Comparison of ENCODE assay signal across 9 cellular contexts in genomic region chr13:76884167-76884566, GRCh38. TPM values are rescaled to one million over a fixed set of nuclear protein-coding genes. Genes with fewer than 3 reads are reported as not detected.
A peak's percentile ranks its signal among the peaks of the same experiment; 100 is the strongest.
DNase-seq lines count a peak whose midpoint lies in the region; ATAC-seq and TF ChIP-seq lines count a peak whose summit lies in the region.
"Had no signal": no experiment of that assay in that cellular context is flagged by ENCODE, and none has a peak within 500 bp of the region (broad histone marks: within the 10 kb centered on the region; RNA-seq: fewer than 3 reads in every experiment).

No MANE protein-coding gene starts in this region.

- H3K79me2 ChIP-seq in Karpas-422 (ENCODE audit: low read length) = no peaks in the 10 kb centered on the region

- peak overlapping the region; percentile 91 for H3K4me2 ChIP-seq in Karpas-422 (ENCODE audit: low read depth, low read length, poor library complexity, severe bottlenecking)

- no peaks in the 10 kb centered on the region for H3K9me3 Mint-ChIP-seq in activated T-helper 2 cell treated with anti-CD3 and anti-CD28 coated beads, Interferon-gamma antibody, Interleukin-2, Interleukin-4, amounts not matched to agents 10 μg/mL and 5 μg/mL and 100 μg/mL, durations not matched to agents 14 hours and 24 hours and 36 hours

- no peaks in the 10 kb centered on the region for H3K36me3 ChIP-seq in Karpas-422 (ENCODE audit: insufficient read depth, low read length)

- intact Hi-C loops in activated T-helper 2 cell treated with anti-CD3 and anti-CD28 coated beads, Interferon-gamma antibody, Interleukin-2, Interleukin-4, amounts not matched to agents 10 μg/mL and 5 μg/mL and 100 μg/mL, durations not matched to agents 14 hours and 24 hours and 36 hours (cut with micrococcal nuclease) = loop anchor here (10.0 kb wide), 2 partner anchors 441 to 811 kb away; partner anchors contain the start of genes MYCBP2 and SLAIN1
- intact Hi-C loops in left ventricle myocardium superior (cut with micrococcal nuclease) = no loop called here

- no peaks in the 10 kb centered on the region for H3K9me2 ChIP-seq in Karpas-422 (replicated peaks; ENCODE audit: insufficient read depth, low read length)

- H3K4me1 ChIP-seq in Karpas-422 (ENCODE audit: low read length) = peaks cover 24% of the 10 kb centered on the region

- no peak overlapping the region for H3K27ac ChIP-seq in Karpas-422 (ENCODE audit: low read length)

- H3K36me3 Mint-ChIP-seq in activated T-helper 2 cell treated with anti-CD3 and anti-CD28 coated beads, Interferon-gamma antibody, Interleukin-2, Interleukin-4, amounts not matched to agents 10 μg/mL and 5 μg/mL and 100 μg/mL, durations not matched to agents 14 hours and 24 hours and 36 hours (ENCODE audit: low read depth) = peaks cover 3% of the 10 kb centered on the region

- H3K4me3 Mint-ChIP-seq in activated T-helper 2 cell treated with anti-CD3 and anti-CD28 coated beads, Interferon-gamma antibody, Interleukin-2, Interleukin-4, amounts not matched to agents 10 μg/mL and 5 μg/mL and 100 μg/mL, durations not matched to agents 14 hours and 24 hours and 36 hours (ENCODE audit: low read depth) = peak overlapping the region; percentile 88

- H4K20me1 ChIP-seq in Karpas-422 (ENCODE audit: insufficient read depth, low read depth, low read length) = no peaks in the 10 kb centered on the region

- H3K27me3 Mint-ChIP-seq in activated T-helper 2 cell treated with anti-CD3 and anti-CD28 coated beads, Interferon-gamma antibody, Interleukin-2, Interleukin-4, amounts not matched to agents 10 μg/mL and 5 μg/mL and 100 μg/mL, durations not matched to agents 14 hours and 24 hours and 36 hours (ENCODE audit: low read depth) = peaks cover 14% of the 10 kb centered on the region

- no peak for ATAC-seq in left ventricle myocardium superior
- ATAC-seq in GM19397 (IDR thresholded peaks at IDR 0.05; ENCODE audit: unreplicated experiment) = no peak
- ATAC-seq: Panc1 had no signal

- H3K27me3 ChIP-seq in Karpas-422 (ENCODE audit: low read length) = no peaks in the 10 kb centered on the region

- no peaks in the 10 kb centered on the region for H3K9me3 ChIP-seq in Karpas-422 (ENCODE audit: low read length)

- TF ChIP-seq CTCF in retinal pigment epithelial cell (conservative IDR thresholded peaks at IDR 0.05; ENCODE audit: low read depth, low read length) = peak; percentile 29

- no peak overlapping the region for H3K4me3 ChIP-seq in Karpas-422 (ENCODE audit: low read length)
- H3K4me3 ChIP-seq in retinal pigment epithelial cell (ENCODE audit: low read length) = no peak overlapping the region

- H2AFZ ChIP-seq in Karpas-422 (ENCODE audit: low read length) = no peak overlapping the region

- peaks cover 35% of the 10 kb centered on the region for H3K4me1 Mint-ChIP-seq in activated T-helper 2 cell treated with anti-CD3 and anti-CD28 coated beads, Interferon-gamma antibody, Interleukin-2, Interleukin-4, amounts not matched to agents 10 μg/mL and 5 μg/mL and 100 μg/mL, durations not matched to agents 14 hours and 24 hours and 36 hours (ENCODE audit: low read depth)

- H3K27ac Mint-ChIP-seq in activated T-helper 2 cell treated with anti-CD3 and anti-CD28 coated beads, Interferon-gamma antibody, Interleukin-2, Interleukin-4, amounts not matched to agents 10 μg/mL and 5 μg/mL and 100 μg/mL, durations not matched to agents 14 hours and 24 hours and 36 hours = no peak overlapping the region

- DNase-seq in ELF-1 (ENCODE audit: low read depth, low spot score) (peak; percentile 20), Karpas-422 (no peak), left ventricle myocardium superior (peak; percentile 41), retinal pigment epithelial cell (ENCODE audit: low read depth) (no peak), NCI-H510A (lab: John Stamatoyannopoulos, UW) (no peak), GOT3 (lab: John Stamatoyannopoulos, UW) (no peak)
- DNase-seq in activated T-helper 2 cell treated with anti-CD3 and anti-CD28 coated beads, Interferon-gamma antibody, Interleukin-2, Interleukin-4, amounts not matched to agents 10 μg/mL and 5 μg/mL and 100 μg/mL, durations not matched to agents 14 hours and 24 hours and 36 hours (ENCODE audit: low spot score) = no peak

- no peak overlapping the region for H3K9ac ChIP-seq in Karpas-422 (ENCODE audit: low read length)

RNA-seq across cellular contexts. Expression of gene KCTD12, which starts 2.0 kb away (rescaled TPM):
- 1.0 and 1.7 TPM in 2 replicates for total RNA-seq in Karpas-422 (2014; rRNA removed; shearing (Covaris generic); ENCODE audit: low replicate concordance)
- 12.7 and 13.2 TPM in 2 replicates for total RNA-seq in activated T-helper 2 cell treated with anti-CD3 and anti-CD28 coated beads, Interferon-gamma antibody, Interleukin-2, Interleukin-4, amounts not matched to agents 10 μg/mL and 5 μg/mL and 100 μg/mL, durations not matched to agents 14 hours and 24 hours and 36 hours
- total RNA-seq in left ventricle myocardium superior = 39.6 TPM

Comparison
In these comparisons a context has a peak if more than half of its experiments do, and no peak if none do; other contexts are left out.
1. DNase-seq: peak in ELF-1 (single experiment) and left ventricle myocardium superior (single experiment); none in Karpas-422 (single experiment), activated T-helper 2 cell treated with anti-CD3 and anti-CD28 coated beads, Interferon-gamma antibody, Interleukin-2, Interleukin-4, amounts not matched to agents 10 μg/mL and 5 μg/mL and 100 μg/mL, durations not matched to agents 14 hours and 24 hours and 36 hours (single experiment), retinal pigment epithelial cell (single experiment), NCI-H510A (single experiment) and GOT3 (single experiment).